8 cellular contexts compared by ENCODE assay signal in genomic region chr10:103333934-103334520, GRCh38. TPM values are rescaled to one million over a fixed set of nuclear protein-coding genes. Genes with fewer than 3 reads are reported as not detected.
DNase-seq lines count a peak whose midpoint lies in the region; ATAC-seq and TF ChIP-seq lines count a peak whose summit lies in the region.

No MANE protein-coding gene starts in this region.

- TF ChIP-seq CTCF in HFFc6 (IDR thresholded peaks at IDR 0.05) (peak; percentile 90), astrocyte of the cerebellum (IDR thresholded peaks at IDR 0.05; ENCODE audit: low read depth, low read length, missing control alignments) (peak; percentile 34), lower lobe of right lung (IDR thresholded peaks at IDR 0.05) (peak; percentile 58)

- H3K4me1 Mint-ChIP-seq in CD4-positive, CD25-positive, alpha-beta regulatory T cell: no peaks in the 10 kb centered on the region
- no peaks in the 10 kb centered on the region for H3K4me1 Mint-ChIP-seq in HFFc6 (ENCODE audit: low read depth)

- peak in 2 of 3 donors; percentile 27 to 56 for DNase-seq in CD4-positive, CD25-positive, alpha-beta regulatory T cell
- DNase-seq in HFFc6 (no peak), astrocyte of the cerebellum (ENCODE audit: low read depth) (no peak), lower lobe of right lung (no peak), activated T-cell treated with anti-CD3 and anti-CD28 coated beads for 4 hours (no peak), left colon (no peak)
- DNase-seq in activated naive CD4-positive, alpha-beta T cell treated with Interleukin-2 at 50 U/mL for 16 hours: no peak

- intact Hi-C loops in lower lobe of right lung (cut with DNase I): no loop called here
- intact Hi-C loops in left colon (cut with DNase I, micrococcal nuclease): no loop called here

- ATAC-seq in CD4-positive, CD25-positive, alpha-beta regulatory T cell (ENCODE audit: low read depth in 2 of 2): no peak
- ATAC-seq in lower lobe of right lung (no peak), GM19397 (IDR thresholded peaks at IDR 0.05; ENCODE audit: unreplicated experiment) (no peak), left colon (no peak)

- no peaks in the 10 kb centered on the region for H3K27me3 Mint-ChIP-seq in CD4-positive, CD25-positive, alpha-beta regulatory T cell
- no peaks in the 10 kb centered on the region for H3K27me3 Mint-ChIP-seq in HFFc6 (ENCODE audit: insufficient read depth)

- H3K36me3 Mint-ChIP-seq in CD4-positive, CD25-positive, alpha-beta regulatory T cell: peaks cover 11% of the 10 kb centered on the region
- peaks cover 11% of the 10 kb centered on the region for H3K36me3 Mint-ChIP-seq in HFFc6 (ENCODE audit: low read depth)

- no peak overlapping the region for H3K4me3 ChIP-seq in CD4-positive, CD25-positive, alpha-beta regulatory T cell (ENCODE audit: low read depth, low read length)
- H3K4me3 ChIP-seq in astrocyte of the cerebellum (ENCODE audit: low read depth, low read length) (no peak overlapping the region), lower lobe of right lung (no peak overlapping the region)

- in situ Hi-C loops in astrocyte of the cerebellum (cut with HindIII; ENCODE audit: low sequenced_read_pairs): no loop called here

- peaks cover 30% of the 10 kb centered on the region for H3K36me3 ChIP-seq in CD4-positive, CD25-positive, alpha-beta regulatory T cell (ENCODE audit: control insufficient read depth, insufficient read depth, low read length)
- peaks cover 60% of the 10 kb centered on the region for H3K36me3 ChIP-seq in lower lobe of right lung

- no peaks in the 10 kb centered on the region for H3K9me3 ChIP-seq in CD4-positive, CD25-positive, alpha-beta regulatory T cell (ENCODE audit: control insufficient read depth in 2 of 2, low read length in 2 of 2)
- H3K9me3 ChIP-seq in lower lobe of right lung: no peaks in the 10 kb centered on the region

- H3K4me3 Mint-ChIP-seq in CD4-positive, CD25-positive, alpha-beta regulatory T cell: no peak overlapping the region
- no peak overlapping the region for H3K4me3 Mint-ChIP-seq in HFFc6

- no peaks in the 10 kb centered on the region for H3K4me1 ChIP-seq in CD4-positive, CD25-positive, alpha-beta regulatory T cell (ENCODE audit: control insufficient read depth, insufficient read depth, low read length, poor library complexity, severe bottlenecking)
- no peaks in the 10 kb centered on the region for H3K4me1 ChIP-seq in lower lobe of right lung

- H3K9me3 Mint-ChIP-seq in CD4-positive, CD25-positive, alpha-beta regulatory T cell: no peaks in the 10 kb centered on the region
- no peaks in the 10 kb centered on the region for H3K9me3 Mint-ChIP-seq in HFFc6

- H3K27me3 ChIP-seq in CD4-positive, CD25-positive, alpha-beta regulatory T cell (ENCODE audit: control insufficient read depth, insufficient read depth, low read length): no peaks in the 10 kb centered on the region
- no peaks in the 10 kb centered on the region for H3K27me3 ChIP-seq in lower lobe of right lung (ENCODE audit: low read depth)

- H3K27ac Mint-ChIP-seq in CD4-positive, CD25-positive, alpha-beta regulatory T cell: peak overlapping the region in 1 of 3 donors; percentile 48
- H3K27ac Mint-ChIP-seq in HFFc6: no peak overlapping the region

- H3K27ac ChIP-seq in CD4-positive, CD25-positive, alpha-beta regulatory T cell (ENCODE audit: insufficient read depth, low read length, poor library complexity, severe bottlenecking): no peak overlapping the region
- H3K27ac ChIP-seq in lower lobe of right lung: no peak overlapping the region

RNA-seq across cellular contexts. Expression of gene PCGF6, which starts 16.9 kb away (rescaled TPM):
- 6.7 TPM for total RNA-seq in CD4-positive, CD25-positive, alpha-beta regulatory T cell
- 10 to 100 TPM in 1 of 4 donors, 1 to 10 TPM in 3; 6.0 to 10.4 (median 9.1) TPM for polyA plus RNA-seq in CD4-positive, CD25-positive, alpha-beta regulatory T cell
- 1 to 10 TPM; 7.4 to 9.2 (median 8.4) TPM for total RNA-seq in HFFc6 (2021; fragmentation: NEBNext Ultra II Directional; extraction: Animal tissue kit (Norgen Biotek cat#: 25700))
- total RNA-seq in lower lobe of right lung (6.6 TPM), left colon (1 to 10 TPM; 6.5 to 6.7 TPM)

RNA-seq across cellular contexts. Expression of gene TAF5, which starts 33.7 kb away (rescaled TPM):
- 9.4 TPM for total RNA-seq in CD4-positive, CD25-positive, alpha-beta regulatory T cell
- polyA plus RNA-seq in CD4-positive, CD25-positive, alpha-beta regulatory T cell: 1 to 10 TPM; 3.2 to 4.0 (median 3.7) TPM
- 1 to 10 TPM; 2.7 to 4.0 (median 3.8) TPM for total RNA-seq in HFFc6 (2021; fragmentation: NEBNext Ultra II Directional; extraction: Animal tissue kit (Norgen Biotek cat#: 25700))
- total RNA-seq in lower lobe of right lung (4.8 TPM), left colon (1 to 10 TPM; 4.3 to 4.5 TPM)

RNA-seq across cellular contexts. Expression of gene INA, which starts 57.1 kb away (rescaled TPM):
- total RNA-seq in CD4-positive, CD25-positive, alpha-beta regulatory T cell: not detected
- polyA plus RNA-seq in CD4-positive, CD25-positive, alpha-beta regulatory T cell: not detected
- total RNA-seq in HFFc6 (2021; fragmentation: NEBNext Ultra II Directional; extraction: Animal tissue kit (Norgen Biotek cat#: 25700)): 1 to 10 TPM in 2 of 6 experiments, under 1 TPM in 3, not detected in 1; 0.06 to 1.3 (median 0.10) TPM
- total RNA-seq in lower lobe of right lung (not detected), left colon (under 1 TPM; 0.18 to 0.78 TPM)

Comparison
In these comparisons a context has a peak if more than half of its experiments do, and no peak if none do; other contexts are left out.
1. DNase-seq: peak in CD4-positive, CD25-positive, alpha-beta regulatory T cell (2 of 3); none in HFFc6 (single experiment), astrocyte of the cerebellum (single experiment), lower lobe of right lung (single experiment), activated naive CD4-positive, alpha-beta T cell treated with Interleukin-2 at 50 U/mL for 16 hours (single experiment), activated T-cell treated with anti-CD3 and anti-CD28 coated beads for 4 hours (single experiment) and left colon (0 of 2).
2. CTCF ChIP-seq: peak in every context shown above with its lines; median percentile 90 in HFFc6; 58 in lower lobe of right lung; 34 in astrocyte of the cerebellum.